In genomic region chr2:219565130-219566080, GRCh38 we compare ENCODE assay signal across 19 cellular contexts. TPM values are rescaled to one million over a fixed set of nuclear protein-coding genes. Genes with fewer than 3 reads are reported as not detected.
"Had no signal": no experiment of that assay in that cellular context is flagged by ENCODE, and none has a peak within 500 bp of the region (broad histone marks: within the 10 kb centered on the region; RNA-seq: fewer than 3 reads in every experiment).

No MANE protein-coding gene starts in this region.

- H3K36me3 Mint-ChIP-seq: activated naive CD8-positive, alpha-beta T cell treated with anti-CD3 and anti-CD28 coated beads, Interleukin-2, amount 10 ng/mL, durations not matched to agents 7 days and 5 days; naive thymus-derived CD8-positive, alpha-beta T cell had no signal

- H3K9me3 ChIP-seq: esophagus muscularis mucosa, left lung, neutrophil, tibial nerve, vagina had no signal

- H3K27ac Mint-ChIP-seq: activated naive CD8-positive, alpha-beta T cell treated with anti-CD3 and anti-CD28 coated beads, Interleukin-2, amount 10 ng/mL, durations not matched to agents 7 days and 5 days; T-helper 2 cell treated with Interferon-gamma antibody and Interleukin-4, amounts not matched to agents 5 μg/mL and 100 μg/mL, for 36 hours had no signal

- H3K4me3 Mint-ChIP-seq: activated naive CD8-positive, alpha-beta T cell treated with anti-CD3 and anti-CD28 coated beads, Interleukin-2, amount 10 ng/mL, durations not matched to agents 7 days and 5 days; central memory CD8-positive, alpha-beta T cell; naive thymus-derived CD8-positive, alpha-beta T cell; T-helper 2 cell treated with Interferon-gamma antibody and Interleukin-4, amounts not matched to agents 5 μg/mL and 100 μg/mL, for 36 hours had no signal

- H3K27me3 ChIP-seq: brain microvascular endothelial cell, esophagus muscularis mucosa, tibial nerve, vagina had no signal

- H3K4me1 Mint-ChIP-seq: activated naive CD8-positive, alpha-beta T cell treated with anti-CD3 and anti-CD28 coated beads, Interleukin-2, amount 10 ng/mL, durations not matched to agents 7 days and 5 days; central memory CD8-positive, alpha-beta T cell had no signal

- ATAC-seq: activated CD4-positive, CD25-positive, alpha-beta regulatory T cell treated with anti-CD3 and anti-CD28 coated beads, Interleukin-2, amount 50 U/mL, for 24 hours; left lung; naive thymus-derived CD8-positive, alpha-beta T cell had no signal

- H3K27ac ChIP-seq: brain microvascular endothelial cell, coronary artery, esophagus muscularis mucosa, left lung, neutrophil, tibial nerve, vagina had no signal

- DNase-seq: activated CD4-positive, alpha-beta T cell treated with anti-CD3 and anti-CD28 coated beads, Interleukin-2, amount 50 U/mL, for 4 hours; activated naive CD4-positive, alpha-beta T cell; activated naive CD8-positive, alpha-beta T cell treated with anti-CD3 and anti-CD28 coated beads, Interleukin-2, amount 10 ng/mL, durations not matched to agents 7 days and 5 days; activated T-cell treated with anti-CD3 and anti-CD28 coated beads for 4 hours; brain microvascular endothelial cell; left lung; naive thymus-derived CD8-positive, alpha-beta T cell; stimulated activated CD4-positive, alpha-beta T cell treated with anti-CD3 and anti-CD28 coated beads, Interleukin-4, amount 100 ng/mL, for 24 hours; stimulated activated naive CD4-positive, alpha-beta T cell; substantia nigra had no signal

- H3K9me3 Mint-ChIP-seq: activated naive CD8-positive, alpha-beta T cell treated with anti-CD3 and anti-CD28 coated beads, Interleukin-2, amount 10 ng/mL, durations not matched to agents 7 days and 5 days; central memory CD8-positive, alpha-beta T cell; naive thymus-derived CD8-positive, alpha-beta T cell; T-helper 2 cell treated with Interferon-gamma antibody and Interleukin-4, amounts not matched to agents 5 μg/mL and 100 μg/mL, for 36 hours had no signal

- H3K4me3 ChIP-seq: coronary artery, esophagus muscularis mucosa, left lung, tibial nerve, vagina had no signal

- H3K36me3 ChIP-seq: brain microvascular endothelial cell, neutrophil had no signal

RNA-seq across cellular contexts. Expression of gene OBSL1, which starts 5.9 kb away (rescaled TPM):
- total RNA-seq: activated naive CD8-positive, alpha-beta T cell treated with anti-CD3 and anti-CD28 coated beads, Interleukin-2, amount 10 ng/mL, durations not matched to agents 7 days and 5 days had no signal
- polyA plus RNA-seq: naive thymus-derived CD8-positive, alpha-beta T cell had no signal

RNA-seq across cellular contexts. Expression of gene INHA, which starts 6.7 kb away (rescaled TPM):
- total RNA-seq: activated naive CD8-positive, alpha-beta T cell treated with anti-CD3 and anti-CD28 coated beads, Interleukin-2, amount 10 ng/mL, durations not matched to agents 7 days and 5 days; naive thymus-derived CD8-positive, alpha-beta T cell; skeletal muscle tissue had no signal
- polyA plus RNA-seq: naive thymus-derived CD8-positive, alpha-beta T cell had no signal
